In the genomic region with DNA sequence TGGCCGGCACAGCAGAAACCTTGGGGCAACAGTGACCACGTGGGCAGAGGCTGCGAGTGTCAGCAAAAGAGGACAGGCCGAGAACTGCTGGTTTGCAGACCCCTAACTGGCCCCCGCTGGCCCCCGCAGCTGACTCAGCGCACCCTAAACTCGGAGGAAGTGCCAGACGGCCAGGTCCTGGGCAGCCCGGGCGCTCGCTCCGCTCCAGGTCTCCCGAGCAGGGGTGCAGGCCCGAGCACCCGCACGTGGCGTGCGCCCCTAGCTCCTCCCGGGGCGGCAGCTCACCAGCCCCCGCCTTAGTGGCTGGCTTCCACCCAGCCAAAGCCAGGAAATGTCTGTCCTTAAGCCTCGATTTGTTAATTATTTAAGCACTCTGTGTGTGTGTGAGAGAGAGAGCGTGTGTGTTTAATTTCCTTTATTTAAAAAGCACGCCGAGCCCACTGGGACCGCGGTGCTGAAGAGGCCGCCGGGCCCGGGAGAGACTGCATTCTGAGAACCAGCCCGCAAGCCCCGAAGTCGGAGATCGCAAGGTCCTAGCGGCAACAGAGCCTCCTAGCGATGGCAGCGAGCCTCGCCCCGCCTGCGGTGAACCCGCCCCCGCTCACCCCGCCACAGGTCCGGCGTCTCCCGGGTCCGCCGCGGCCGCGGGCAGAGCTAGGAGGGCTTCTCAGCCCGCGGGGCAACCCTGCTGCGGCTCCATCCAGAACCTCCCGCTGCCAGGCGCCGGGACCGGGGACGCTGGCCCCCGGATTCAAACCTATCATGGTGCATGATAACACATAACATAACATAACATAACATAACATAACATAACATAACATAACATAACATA, we compare ENCODE assay signal across 8 cellular contexts. TPM values are rescaled to one million over a fixed set of nuclear protein-coding genes. Genes with fewer than 3 reads are reported as not detected.
DNase-seq lines count a peak whose midpoint lies in the region; ATAC-seq and TF ChIP-seq lines count a peak whose summit lies in the region.

No MANE protein-coding gene starts in this region.

- H3K4me3 ChIP-seq in OCI-LY1 (ENCODE audit: low read depth, low read length, poor library complexity, severe bottlenecking): peak overlapping the region; percentile 58

- no peak overlapping the region for H3K27ac ChIP-seq in OCI-LY1 (ENCODE audit: low read depth, low read length, poor library complexity, severe bottlenecking)

- peaks cover 2% of the 10 kb centered on the region for H3K36me3 Mint-ChIP-seq in activated T-helper 1 cell treated with anti-CD3 and anti-CD28 coated beads, Interleukin-12 subunit alpha, Interleukin-12 subunit beta, Interleukin-2, Interleukin-4 antibody, amounts not matched to agents 30 ng/mL and 10 ng/mL and 1 ng/mL, durations not matched to agents 14 hours and 24 hours and 36 hours (ENCODE audit: low read depth)
- no peaks in the 10 kb centered on the region for H3K36me3 Mint-ChIP-seq in naive thymus-derived CD8-positive, alpha-beta T cell
- H3K36me3 Mint-ChIP-seq in stimulated activated memory B cell treated with anti-CD40 and anti-IgM and Interleukin-4, amounts not matched to agents 10 μg/mL and 1 μg/mL and 100 μg/mL, for 72 hours: no peaks in the 10 kb centered on the region

- DNase-seq in AML-193 (lab: John Stamatoyannopoulos, UW) (peak; percentile 62 to 68), fibroblast of peridontal ligament (ENCODE audit: extremely low read depth) (peak; percentile 65)
- peak; percentile 46 for DNase-seq in activated T-helper 1 cell treated with anti-CD3 and anti-CD28 coated beads, Interleukin-12 subunit alpha, Interleukin-12 subunit beta, Interleukin-2, Interleukin-4 antibody, amounts not matched to agents 30 ng/mL and 10 ng/mL and 1 ng/mL, durations not matched to agents 14 hours and 24 hours and 36 hours (ENCODE audit: low spot score)
- peak; percentile 38 to 77 (median 55) for DNase-seq in naive thymus-derived CD8-positive, alpha-beta T cell

- H3K27me3 Mint-ChIP-seq in activated T-helper 1 cell treated with anti-CD3 and anti-CD28 coated beads, Interleukin-12 subunit alpha, Interleukin-12 subunit beta, Interleukin-2, Interleukin-4 antibody, amounts not matched to agents 30 ng/mL and 10 ng/mL and 1 ng/mL, durations not matched to agents 14 hours and 24 hours and 36 hours (ENCODE audit: insufficient read depth): peaks cover 36% of the 10 kb centered on the region
- peaks cover 0 to 5% (median 0%) of the 10 kb centered on the region in 5 donors for H3K27me3 Mint-ChIP-seq in naive thymus-derived CD8-positive, alpha-beta T cell
- peaks cover 26% of the 10 kb centered on the region for H3K27me3 Mint-ChIP-seq in stimulated activated memory B cell treated with anti-CD40 and anti-IgM and Interleukin-4, amounts not matched to agents 10 μg/mL and 1 μg/mL and 100 μg/mL, for 72 hours

- no peaks in the 10 kb centered on the region for H3K9me3 Mint-ChIP-seq in activated T-helper 1 cell treated with anti-CD3 and anti-CD28 coated beads, Interleukin-12 subunit alpha, Interleukin-12 subunit beta, Interleukin-2, Interleukin-4 antibody, amounts not matched to agents 30 ng/mL and 10 ng/mL and 1 ng/mL, durations not matched to agents 14 hours and 24 hours and 36 hours
- H3K9me3 Mint-ChIP-seq in naive thymus-derived CD8-positive, alpha-beta T cell: no peaks in the 10 kb centered on the region
- H3K9me3 Mint-ChIP-seq in stimulated activated memory B cell treated with anti-CD40 and anti-IgM and Interleukin-4, amounts not matched to agents 10 μg/mL and 1 μg/mL and 100 μg/mL, for 72 hours: no peaks in the 10 kb centered on the region

- no peaks in the 10 kb centered on the region for H3K27me3 ChIP-seq in OCI-LY1 (ENCODE audit: insufficient read depth, low read length)

- H3K4me3 Mint-ChIP-seq in activated T-helper 1 cell treated with anti-CD3 and anti-CD28 coated beads, Interleukin-12 subunit alpha, Interleukin-12 subunit beta, Interleukin-2, Interleukin-4 antibody, amounts not matched to agents 30 ng/mL and 10 ng/mL and 1 ng/mL, durations not matched to agents 14 hours and 24 hours and 36 hours: peak overlapping the region; percentile 85
- peak overlapping the region; percentile 78 to 95 (median 91) for H3K4me3 Mint-ChIP-seq in naive thymus-derived CD8-positive, alpha-beta T cell
- H3K4me3 Mint-ChIP-seq in stimulated activated memory B cell treated with anti-CD40 and anti-IgM and Interleukin-4, amounts not matched to agents 10 μg/mL and 1 μg/mL and 100 μg/mL, for 72 hours: peak overlapping the region; percentile 81

- ATAC-seq in GM18909 (IDR thresholded peaks at IDR 0.05; ENCODE audit: poor library complexity, unreplicated experiment): peak; percentile 95
- ATAC-seq in HG03159 (IDR thresholded peaks at IDR 0.05; ENCODE audit: unreplicated experiment): peak; percentile 90
- ATAC-seq in naive thymus-derived CD8-positive, alpha-beta T cell: peak; percentile 94 to 96
- peak; percentile 81 for ATAC-seq in stimulated activated memory B cell treated with anti-CD40 and anti-IgM and Interleukin-4, amounts not matched to agents 10 μg/mL and 1 μg/mL and 100 μg/mL, for 72 hours

- H3K79me2 ChIP-seq in OCI-LY1 (ENCODE audit: insufficient read depth, low read length): no peaks in the 10 kb centered on the region

- no peaks in the 10 kb centered on the region for H3K9me2 ChIP-seq in OCI-LY1 (ENCODE audit: low read depth, low read length)

- POLR2A ChIA-PET in naive thymus-derived CD8-positive, alpha-beta T cell (lab: Charles Lee): interaction anchor here (0.9 to 3.2 kb wide), 3 partner anchors 9 to 55 kb away, joined by 3 to 15 read pairs (median 3); partner anchors contain the start of gene CDKN2AIP

- intact Hi-C loops in activated T-helper 1 cell treated with anti-CD3 and anti-CD28 coated beads, Interleukin-12 subunit alpha, Interleukin-12 subunit beta, Interleukin-2, Interleukin-4 antibody, amounts not matched to agents 30 ng/mL and 10 ng/mL and 1 ng/mL, durations not matched to agents 14 hours and 24 hours and 36 hours (cut with micrococcal nuclease): loop anchor here (1.0 to 10.0 kb wide), 5 partner anchors 9 to 480 kb away; partner anchors contain the start of gene CDKN2AIP

- H2AFZ ChIP-seq in OCI-LY1 (ENCODE audit: low read length): peak overlapping the region; percentile 93

- H3F3A ChIP-seq in OCI-LY1 (ENCODE audit: insufficient read depth, low read length): no peaks in the 10 kb centered on the region

- peak overlapping the region; percentile 91 for H3K4me2 ChIP-seq in OCI-LY1 (ENCODE audit: low read length)

- H3K4me1 Mint-ChIP-seq in activated T-helper 1 cell treated with anti-CD3 and anti-CD28 coated beads, Interleukin-12 subunit alpha, Interleukin-12 subunit beta, Interleukin-2, Interleukin-4 antibody, amounts not matched to agents 30 ng/mL and 10 ng/mL and 1 ng/mL, durations not matched to agents 14 hours and 24 hours and 36 hours (ENCODE audit: low read depth): peaks cover 20% of the 10 kb centered on the region
- peaks cover 18 to 32% (median 25%) of the 10 kb centered on the region in 4 donors for H3K4me1 Mint-ChIP-seq in naive thymus-derived CD8-positive, alpha-beta T cell
- peaks cover 41% of the 10 kb centered on the region for H3K4me1 Mint-ChIP-seq in stimulated activated memory B cell treated with anti-CD40 and anti-IgM and Interleukin-4, amounts not matched to agents 10 μg/mL and 1 μg/mL and 100 μg/mL, for 72 hours

- H3K9ac ChIP-seq in OCI-LY1 (ENCODE audit: low read length): peak overlapping the region; percentile 63

- peak; percentile 55 for TF ChIP-seq CTCF in OCI-LY1 (IDR thresholded peaks at IDR 0.05; ENCODE audit: low read length)

- H3K9me3 ChIP-seq in OCI-LY1 (ENCODE audit: low read length): no peaks in the 10 kb centered on the region

- no peaks in the 10 kb centered on the region for H3K36me3 ChIP-seq in OCI-LY1 (ENCODE audit: insufficient read depth, low read length)

- H3K27ac Mint-ChIP-seq in activated T-helper 1 cell treated with anti-CD3 and anti-CD28 coated beads, Interleukin-12 subunit alpha, Interleukin-12 subunit beta, Interleukin-2, Interleukin-4 antibody, amounts not matched to agents 30 ng/mL and 10 ng/mL and 1 ng/mL, durations not matched to agents 14 hours and 24 hours and 36 hours: peak overlapping the region; percentile 79
- H3K27ac Mint-ChIP-seq in naive thymus-derived CD8-positive, alpha-beta T cell: peak overlapping the region in 9 of 10 donors; percentile 28 to 95 (median 90)
- H3K27ac Mint-ChIP-seq in stimulated activated memory B cell treated with anti-CD40 and anti-IgM and Interleukin-4, amounts not matched to agents 10 μg/mL and 1 μg/mL and 100 μg/mL, for 72 hours: peak overlapping the region; percentile 73

- peaks cover 5% of the 10 kb centered on the region for H3K4me1 ChIP-seq in OCI-LY1 (ENCODE audit: insufficient read depth, low read length, severe bottlenecking)

- no peaks in the 10 kb centered on the region for H4K20me1 ChIP-seq in OCI-LY1 (ENCODE audit: insufficient read depth, low read length)

RNA-seq across cellular contexts. Expression of gene CDKN2AIP, which starts 45.9 kb away (rescaled TPM):
- total RNA-seq in activated T-helper 1 cell treated with anti-CD3 and anti-CD28 coated beads, Interleukin-12 subunit alpha, Interleukin-12 subunit beta, Interleukin-2, Interleukin-4 antibody, amounts not matched to agents 30 ng/mL and 10 ng/mL and 1 ng/mL, durations not matched to agents 14 hours and 24 hours and 36 hours: 23.9 and 24.1 TPM in 2 replicates
- total RNA-seq in naive thymus-derived CD8-positive, alpha-beta T cell: 10 to 100 TPM; 69.9 to 78.2 TPM
- polyA plus RNA-seq in naive thymus-derived CD8-positive, alpha-beta T cell: 10 to 100 TPM; 28.2 to 45.4 (median 30.9) TPM
